ENCODE assay signal across 1 cellular context in genomic region chr7:96322373-96322695, GRCh38.
TF ChIP-seq lines count a peak whose summit lies in the region.

No MANE protein-coding gene starts in this region.

TF ChIP-seq in HepG2, 621 proteins besides CTCF, POLR2A, EP300 and RAD21 (continued from another document and continues in another):
- TF ChIP-seq STAT6 (CRISPR knock-in tag; IDR thresholded peaks at IDR 0.05; ENCODE audit: borderline replicate concordance) (peak; percentile 85; the same call in 1 of the 2 replicates), CCDC6 (CRISPR knock-in tag; IDR thresholded peaks at IDR 0.05) (no peak), MAX (IDR thresholded peaks at IDR 0.05) (no peak), MTF2 (CRISPR knock-in tag; IDR thresholded peaks at IDR 0.05; ENCODE audit: borderline replicate concordance) (no peak), KIAA2018 (CRISPR knock-in tag; IDR thresholded peaks at IDR 0.05; ENCODE audit: borderline replicate concordance) (0 out of 2 replicates have a peak, but pooled peaks have one; percentile 8), ARNTL (CRISPR knock-in tag; IDR thresholded peaks at IDR 0.05) (peak; percentile 30; the same call in 1 of the 2 replicates), ZNF839 (CRISPR knock-in tag; IDR thresholded peaks at IDR 0.05; ENCODE audit: borderline replicate concordance) (0 out of 2 replicates have a peak, but pooled peaks have one; percentile 10), SP5 (CRISPR knock-in tag; IDR thresholded peaks at IDR 0.05; ENCODE audit: borderline replicate concordance, low read depth) (no peak; the same call in 1 of the 2 replicates), RFXANK (CRISPR knock-in tag; IDR thresholded peaks at IDR 0.05) (peak; percentile 2; the same call in 1 of the 2 replicates), ZBTB40 (IDR thresholded peaks at IDR 0.05) (no peak), ZBTB40 (CRISPR knock-in tag; IDR thresholded peaks at IDR 0.05) (no peak), HOMEZ (CRISPR knock-in tag; IDR thresholded peaks at IDR 0.05; ENCODE audit: low read depth) (0 out of 2 replicates have a peak, but pooled peaks have one; percentile 2), ZBTB34 (CRISPR knock-in tag; IDR thresholded peaks at IDR 0.05) (no peak), ZKSCAN8 (CRISPR knock-in tag; IDR thresholded peaks at IDR 0.05; ENCODE audit: borderline replicate concordance) (no peak), ZNF550 (CRISPR knock-in tag; IDR thresholded peaks at IDR 0.05; ENCODE audit: borderline replicate concordance) (0 out of 2 replicates have a peak, but pooled peaks have one; percentile 79), RFXAP (CRISPR knock-in tag; IDR thresholded peaks at IDR 0.05; ENCODE audit: borderline replicate concordance) (no peak), NCOA2 (CRISPR knock-in tag; IDR thresholded peaks at IDR 0.05) (0 out of 2 replicates have a peak, but pooled peaks have one; percentile 1), ZFP82 (CRISPR knock-in tag; IDR thresholded peaks at IDR 0.05; ENCODE audit: borderline replicate concordance) (no peak), CHCHD3 (CRISPR knock-in tag; IDR thresholded peaks at IDR 0.05) (no peak), PAF1 (CRISPR knock-in tag; IDR thresholded peaks at IDR 0.05) (no peak), SRSF9 (IDR thresholded peaks at IDR 0.05; ENCODE audit: borderline replicate concordance, insufficient read depth, low read depth, low read length, poor library complexity, severe bottlenecking) (no peak), HNRNPL (IDR thresholded peaks at IDR 0.05; ENCODE audit: low read depth, low read length) (no peak), SMAD1 (CRISPR knock-in tag; IDR thresholded peaks at IDR 0.05; ENCODE audit: borderline replicate concordance, low read depth) (no peak), TRAFD1 (CRISPR knock-in tag; IDR thresholded peaks at IDR 0.05; ENCODE audit: borderline replicate concordance) (0 out of 2 replicates have a peak, but pooled peaks have one; percentile 50), KDM1A (CRISPR knock-in tag; IDR thresholded peaks at IDR 0.05) (no peak), MEIS2 (CRISPR knock-in tag; IDR thresholded peaks at IDR 0.05) (no peak), MAF1 (CRISPR knock-in tag; IDR thresholded peaks at IDR 0.05; ENCODE audit: borderline replicate concordance) (no peak)
